2 cellular contexts compared by ENCODE assay signal in the genomic region with DNA sequence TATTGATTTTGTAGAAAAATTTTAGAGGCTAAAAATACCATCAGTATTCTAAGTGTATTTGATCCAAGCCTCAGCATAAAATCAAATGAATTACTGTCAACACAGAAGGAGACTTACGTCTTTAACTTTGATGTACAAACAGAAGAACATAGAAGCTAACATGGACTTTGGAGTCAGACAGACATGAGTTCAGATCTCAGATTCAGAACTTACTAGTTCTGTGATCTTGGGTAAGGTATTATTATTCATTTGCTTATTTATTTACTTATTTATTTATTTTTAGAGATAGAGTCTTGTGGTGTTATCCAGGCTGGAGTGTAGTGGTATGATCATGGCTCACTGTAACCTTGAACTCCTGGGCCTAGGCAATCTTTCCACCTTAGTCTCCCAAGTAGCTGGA.
TF ChIP-seq lines count a peak whose summit lies in the region.

No MANE protein-coding gene starts in this region.

TF ChIP-seq in SK-N-SH, 30 proteins besides CTCF, POLR2A, EP300 and RAD21 (continued from another document):
- TF ChIP-seq, protein P1, sequence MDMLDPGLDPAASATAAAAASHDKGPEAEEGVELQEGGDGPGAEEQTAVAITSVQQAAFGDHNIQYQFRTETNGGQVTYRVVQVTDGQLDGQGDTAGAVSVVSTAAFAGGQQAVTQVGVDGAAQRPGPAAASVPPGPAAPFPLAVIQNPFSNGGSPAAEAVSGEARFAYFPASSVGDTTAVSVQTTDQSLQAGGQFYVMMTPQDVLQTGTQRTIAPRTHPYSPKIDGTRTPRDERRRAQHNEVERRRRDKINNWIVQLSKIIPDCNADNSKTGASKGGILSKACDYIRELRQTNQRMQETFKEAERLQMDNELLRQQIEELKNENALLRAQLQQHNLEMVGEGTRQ (IDR thresholded peaks at IDR 0.05; ENCODE audit: borderline replicate concordance, low read depth, low read length) = no peak
- TF ChIP-seq NFIC (IDR thresholded peaks at IDR 0.05; ENCODE audit: borderline replicate concordance) = no peak

TF ChIP-seq in SK-N-SH treated with all-trans-retinoic acid at 6 μM for 48 hours, 23 proteins besides CTCF, POLR2A, EP300 and RAD21 (continued from another document):
- TF ChIP-seq PATZ1 (CRISPR knock-in tag; IDR thresholded peaks at IDR 0.05; ENCODE audit: borderline replicate concordance) = no peak
- TF ChIP-seq ZNF8 (CRISPR knock-in tag; IDR thresholded peaks at IDR 0.05) = no peak
- no peak for TF ChIP-seq GLIS3 (CRISPR knock-in tag; IDR thresholded peaks at IDR 0.05)
- TF ChIP-seq PPARA (CRISPR knock-in tag; IDR thresholded peaks at IDR 0.05; ENCODE audit: borderline replicate concordance) = no peak
- no peak for TF ChIP-seq TSHZ2 (CRISPR knock-in tag; IDR thresholded peaks at IDR 0.05)
- no peak for TF ChIP-seq ZFP3 (CRISPR knock-in tag; IDR thresholded peaks at IDR 0.05)
- TF ChIP-seq OSR1 (CRISPR knock-in tag; IDR thresholded peaks at IDR 0.05) = no peak
- no peak for TF ChIP-seq CSDC2 (CRISPR knock-in tag; IDR thresholded peaks at IDR 0.05)
- no peak for TF ChIP-seq ZNF565 (CRISPR knock-in tag; conservative IDR thresholded peaks at IDR 0.05; ENCODE audit: low read depth)
- no peak for TF ChIP-seq TOX (CRISPR knock-in tag; IDR thresholded peaks at IDR 0.05; ENCODE audit: borderline replicate concordance)
